9 cellular contexts compared by ENCODE assay signal in the genomic region with DNA sequence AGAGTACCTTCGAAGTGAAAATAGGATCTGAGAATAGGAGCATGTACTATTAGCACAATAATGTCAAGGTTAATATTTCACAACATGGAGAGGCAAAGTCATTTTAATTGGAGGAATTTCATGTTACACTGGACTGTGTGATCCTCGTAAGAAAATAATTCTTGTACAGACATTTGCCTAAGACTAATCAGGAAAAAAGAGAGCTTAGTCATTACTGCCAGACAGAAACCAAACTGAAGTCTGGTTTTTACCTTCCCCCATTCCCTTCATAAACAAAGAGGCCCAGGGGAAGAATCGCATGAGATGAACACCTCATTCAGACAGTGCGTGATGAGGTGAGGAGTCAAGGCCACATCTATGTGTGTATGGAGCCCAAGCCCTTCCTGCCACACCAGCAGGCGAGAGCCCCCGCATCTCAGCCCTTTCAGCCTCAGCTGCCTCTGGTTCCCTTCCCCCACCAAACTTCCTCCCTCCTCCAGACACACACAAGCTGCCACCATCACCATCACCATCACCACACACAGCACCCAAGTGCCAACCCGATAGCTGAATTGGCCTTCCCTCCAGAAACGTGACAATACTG.
A peak's percentile ranks its signal among the peaks of the same experiment; 100 is the strongest.
DNase-seq lines count a peak whose midpoint lies in the region; ATAC-seq and TF ChIP-seq lines count a peak whose summit lies in the region.
"Had no signal": no experiment of that assay in that cellular context is flagged by ENCODE, and none has a peak within 500 bp of the region (broad histone marks: within the 10 kb centered on the region; RNA-seq: fewer than 3 reads in every experiment).

No MANE protein-coding gene starts in this region.

- TF ChIP-seq CTCF in activated B cell treated with CpG ODN at 0.5 μM for 24 hours (IDR thresholded peaks at IDR 0.05) (no peak), left ventricle myocardium inferior (IDR thresholded peaks at IDR 0.05; ENCODE audit: borderline replicate concordance) (no peak)

- no peak overlapping the region for H3K27ac Mint-ChIP-seq in activated B cell treated with CpG ODN at 0.5 μM for 24 hours
- no peak overlapping the region for H3K27ac Mint-ChIP-seq in activated CD8-positive, alpha-beta memory T cell treated with anti-CD3 and anti-CD28 coated beads, Interleukin-2, amount 10 ng/mL, durations not matched to agents 7 days and 5 days
- H3K27ac Mint-ChIP-seq: activated naive CD8-positive, alpha-beta T cell treated with anti-CD3 and anti-CD28 coated beads, Interleukin-2, amount 10 ng/mL, durations not matched to agents 7 days and 5 days had no signal

- H3K27me3 Mint-ChIP-seq in activated B cell treated with CpG ODN at 0.5 μM for 24 hours, result peaks cover 15% of the 10 kb centered on the region
- H3K27me3 Mint-ChIP-seq in activated CD8-positive, alpha-beta memory T cell treated with anti-CD3 and anti-CD28 coated beads, Interleukin-2, amount 10 ng/mL, durations not matched to agents 7 days and 5 days, result no peaks in the 10 kb centered on the region
- H3K27me3 Mint-ChIP-seq: activated naive CD8-positive, alpha-beta T cell treated with anti-CD3 and anti-CD28 coated beads, Interleukin-2, amount 10 ng/mL, durations not matched to agents 7 days and 5 days had no signal

- CTCF ChIA-PET in activated B cell treated with CpG ODN at 0.5 μM for 24 hours (lab: Charles Lee), result no interaction called here
- CTCF ChIA-PET in activated CD8-positive, alpha-beta memory T cell treated with anti-CD3 and anti-CD28 coated beads, Interleukin-2, amount 10 ng/mL, durations not matched to agents 7 days and 5 days (lab: Charles Lee), result no interaction called here

- no peaks in the 10 kb centered on the region for H3K36me3 ChIP-seq in left ventricle myocardium inferior

- H3K9me3 ChIP-seq in left ventricle myocardium inferior (replicated peaks), result peaks cover 10% of the 10 kb centered on the region

- peak overlapping the region; percentile 77 for H3K27ac ChIP-seq in left ventricle myocardium inferior (replicated peaks)

- no peak overlapping the region for H3K4me3 Mint-ChIP-seq in activated B cell treated with CpG ODN at 0.5 μM for 24 hours
- H3K4me3 Mint-ChIP-seq in activated CD8-positive, alpha-beta memory T cell treated with anti-CD3 and anti-CD28 coated beads, Interleukin-2, amount 10 ng/mL, durations not matched to agents 7 days and 5 days, result no peak overlapping the region
- H3K4me3 Mint-ChIP-seq: activated naive CD8-positive, alpha-beta T cell treated with anti-CD3 and anti-CD28 coated beads, Interleukin-2, amount 10 ng/mL, durations not matched to agents 7 days and 5 days had no signal

- intact Hi-C loops in activated B cell treated with CpG ODN at 0.5 μM for 24 hours (cut with micrococcal nuclease) (no loop called here), left ventricle myocardium inferior (cut with micrococcal nuclease) (no loop called here)

- peaks cover 24% of the 10 kb centered on the region for H3K4me1 ChIP-seq in left ventricle myocardium inferior

- H3K4me1 Mint-ChIP-seq in activated B cell treated with CpG ODN at 0.5 μM for 24 hours, result peaks cover 14% of the 10 kb centered on the region
- H3K4me1 Mint-ChIP-seq in activated CD8-positive, alpha-beta memory T cell treated with anti-CD3 and anti-CD28 coated beads, Interleukin-2, amount 10 ng/mL, durations not matched to agents 7 days and 5 days, result peaks cover 8% of the 10 kb centered on the region

- POLR2A ChIA-PET in activated B cell treated with CpG ODN at 0.5 μM for 24 hours (lab: Charles Lee), result no interaction called here

- H3K27me3 ChIP-seq in left ventricle myocardium inferior (ENCODE audit: low read depth), result no peaks in the 10 kb centered on the region

- no peaks in the 10 kb centered on the region for H3K36me3 Mint-ChIP-seq in activated B cell treated with CpG ODN at 0.5 μM for 24 hours (ENCODE audit: low read depth)
- no peaks in the 10 kb centered on the region for H3K36me3 Mint-ChIP-seq in activated CD8-positive, alpha-beta memory T cell treated with anti-CD3 and anti-CD28 coated beads, Interleukin-2, amount 10 ng/mL, durations not matched to agents 7 days and 5 days
- H3K36me3 Mint-ChIP-seq: activated naive CD8-positive, alpha-beta T cell treated with anti-CD3 and anti-CD28 coated beads, Interleukin-2, amount 10 ng/mL, durations not matched to agents 7 days and 5 days had no signal

- peak; percentile 37 for ATAC-seq in activated B cell treated with CpG ODN at 0.5 μM for 24 hours (ENCODE audit: low read depth)
- ATAC-seq in activated CD8-positive, alpha-beta memory T cell treated with anti-CD3 and anti-CD28 coated beads, Interleukin-2, amount 10 ng/mL, durations not matched to agents 7 days and 5 days, result no peak

- DNase-seq in Ammon's horn (ENCODE audit: low spot score), result peak; percentile 17
- DNase-seq in HCEC 1CT, result peak; percentile 68
- no peak for DNase-seq in activated B cell treated with CpG ODN at 0.5 μM for 24 hours
- no peak for DNase-seq in left ventricle myocardium inferior
- peak; percentile 17 for DNase-seq in stimulated activated CD4-positive, alpha-beta T cell treated with anti-CD3 and anti-CD28 coated beads, Interleukin-4, amount 100 ng/mL, for 24 hours
- DNase-seq in activated gamma-delta T cell (lab: John Stamatoyannopoulos, UW), result no peak
- DNase-seq in activated CD8-positive, alpha-beta memory T cell treated with anti-CD3 and anti-CD28 coated beads, Interleukin-2, amount 10 ng/mL, durations not matched to agents 7 days and 5 days, result no peak
- no peak for DNase-seq in NCI-H146 treated with DMSO at 0.1 percent for 48 hours (lab: John Stamatoyannopoulos, UW; ENCODE audit: unreplicated experiment)
- DNase-seq: activated naive CD8-positive, alpha-beta T cell treated with anti-CD3 and anti-CD28 coated beads, Interleukin-2, amount 10 ng/mL, durations not matched to agents 7 days and 5 days had no signal

- peak overlapping the region; percentile 41 for H3K4me3 ChIP-seq in left ventricle myocardium inferior

- no peaks in the 10 kb centered on the region for H3K9me3 Mint-ChIP-seq in activated B cell treated with CpG ODN at 0.5 μM for 24 hours
- no peaks in the 10 kb centered on the region for H3K9me3 Mint-ChIP-seq in activated CD8-positive, alpha-beta memory T cell treated with anti-CD3 and anti-CD28 coated beads, Interleukin-2, amount 10 ng/mL, durations not matched to agents 7 days and 5 days (ENCODE audit: low read depth)
- H3K9me3 Mint-ChIP-seq: activated naive CD8-positive, alpha-beta T cell treated with anti-CD3 and anti-CD28 coated beads, Interleukin-2, amount 10 ng/mL, durations not matched to agents 7 days and 5 days had no signal

Comparison
In these comparisons a context has a peak if more than half of its experiments do, and no peak if none do; other contexts are left out.
1. DNase-seq: peak in Ammon's horn (single experiment), HCEC 1CT (single experiment) and stimulated activated CD4-positive, alpha-beta T cell treated with anti-CD3 and anti-CD28 coated beads, Interleukin-4, amount 100 ng/mL, for 24 hours (single experiment); none in activated B cell treated with CpG ODN at 0.5 μM for 24 hours (single experiment), left ventricle myocardium inferior (single experiment), activated gamma-delta T cell (single experiment), activated CD8-positive, alpha-beta memory T cell treated with anti-CD3 and anti-CD28 coated beads, Interleukin-2, amount 10 ng/mL, durations not matched to agents 7 days and 5 days (single experiment) and NCI-H146 treated with DMSO at 0.1 percent for 48 hours (single experiment).